ENCODE assay signal across 9 cellular contexts in genomic region chr7:78587443-78588044, GRCh38.
DNase-seq lines count a peak whose midpoint lies in the region; ATAC-seq and TF ChIP-seq lines count a peak whose summit lies in the region.
"Had no signal": no experiment of that assay in that cellular context is flagged by ENCODE, and none has a peak within 500 bp of the region (broad histone marks: within the 10 kb centered on the region; RNA-seq: fewer than 3 reads in every experiment).

No MANE protein-coding gene starts in this region.

- H3K9me3 ChIP-seq in SK-N-SH = no peaks in the 10 kb centered on the region
- H3K9me3 ChIP-seq in esophagus squamous epithelium = no peaks in the 10 kb centered on the region
- H3K9me3 ChIP-seq in left lung = no peaks in the 10 kb centered on the region
- H3K9me3 ChIP-seq: tibial artery had no signal

- CTCF ChIA-PET in SK-N-SH (lab: Yijun Ruan, JAX) = interaction anchor here (0.6 to 2.5 kb wide), 21 partner anchors 9 to 694 kb away, joined by 3 to 17 read pairs (median 4); no protein-coding TSS in a partner anchor

- no peak overlapping the region for H3K4me2 ChIP-seq in SK-N-SH

- no peak for ATAC-seq in left lung
- ATAC-seq: T-cell had no signal

- no peak overlapping the region for H3K27ac ChIP-seq in SK-N-SH (ENCODE audit: low read depth in 2 of 2, low read length in 1 of 2)
- no peak overlapping the region for H3K27ac ChIP-seq in esophagus squamous epithelium
- H3K27ac ChIP-seq in left lung = no peak overlapping the region
- H3K27ac ChIP-seq: tibial artery had no signal

- DNase-seq in ELR (ENCODE audit: low read depth) = peak; percentile 46
- DNase-seq in KBM-7 = peak; percentile 10
- DNase-seq in SK-N-SH = peak; percentile 47
- DNase-seq in midbrain (lab: John Stamatoyannopoulos, UW) = peak; percentile 22
- no peak for DNase-seq in esophagus squamous epithelium (lab: John Stamatoyannopoulos, UW)
- no peak for DNase-seq in GM20000 (ENCODE audit: low spot score)
- no peak for DNase-seq in left lung
- DNase-seq: T-cell, tibial artery had no signal

- intact Hi-C loops in esophagus squamous epithelium (cut with DNase I) = no loop called here
- intact Hi-C loops in left lung (cut with DNase I) = no loop called here

- no peaks in the 10 kb centered on the region; a peak in 1 of 4 replicates for H3K4me1 ChIP-seq in SK-N-SH (ENCODE audit: control insufficient read depth in 1 of 2, insufficient read depth in 2 of 2, low read depth in 1 of 2, low read length in 1 of 2)
- H3K4me1 ChIP-seq in esophagus squamous epithelium = no peaks in the 10 kb centered on the region
- H3K4me1 ChIP-seq in left lung = no peaks in the 10 kb centered on the region
- H3K4me1 ChIP-seq: tibial artery had no signal

- H3K9me2 ChIP-seq in SK-N-SH = no peaks in the 10 kb centered on the region

- no peak overlapping the region for H3K9ac ChIP-seq in SK-N-SH

- WGBS in SK-N-SH (ENCODE audit: low lambda C conversion rate) = 45% methylated on average over 5 of the region's 5 CpGs
- WGBS in esophagus squamous epithelium, 2 donors = 70 to 72% methylated on average over 5 of the region's 5 CpGs

- in situ Hi-C loops in KBM-7 (cut with MboI; ENCODE audit: low pct_unique_long_range_greater_than_20kb, low sequenced_read_pairs) = no loop called here

- no peaks in the 10 kb centered on the region for H3K79me2 ChIP-seq in SK-N-SH (ENCODE audit: insufficient read depth)

- H3K36me3 ChIP-seq in SK-N-SH (replicated peaks in 1 of 2; ENCODE audit: control insufficient read depth in 1 of 2, insufficient read depth in 2 of 2, low read length in 1 of 2) (no peaks in the 10 kb centered on the region), esophagus squamous epithelium (no peaks in the 10 kb centered on the region), left lung (no peaks in the 10 kb centered on the region)
- H3K36me3 ChIP-seq: tibial artery had no signal

- TF ChIP-seq EP300 in SK-N-SH (IDR thresholded peaks at IDR 0.05; ENCODE audit: borderline replicate concordance in 1 of 2, low read depth in 1 of 2, low read length in 1 of 2) = no peak

- no peaks in the 10 kb centered on the region for H4K20me1 ChIP-seq in SK-N-SH (ENCODE audit: insufficient read depth)

- peak; percentile 94 for TF ChIP-seq RAD21 in SK-N-SH (IDR thresholded peaks at IDR 0.05; ENCODE audit: low read length)

- POLR2A ChIA-PET in SK-N-SH (lab: Yijun Ruan, JAX) = no interaction called here

- H3K4me3 ChIP-seq in SK-N-SH (ENCODE audit: low read depth in 2 of 2, low read length in 1 of 2) (no peak overlapping the region), esophagus squamous epithelium (no peak overlapping the region), left lung (no peak overlapping the region)
- H3K4me3 ChIP-seq: tibial artery had no signal

- H3F3A ChIP-seq in SK-N-SH (replicated peaks; ENCODE audit: insufficient read depth) = no peaks in the 10 kb centered on the region

- TF ChIP-seq POLR2A in esophagus squamous epithelium (IDR thresholded peaks at IDR 0.05) = no peak

- H3K27me3 ChIP-seq in SK-N-SH (ENCODE audit: insufficient read depth) (no peaks in the 10 kb centered on the region), esophagus squamous epithelium (no peaks in the 10 kb centered on the region), left lung (no peaks in the 10 kb centered on the region)
- H3K27me3 ChIP-seq: tibial artery had no signal

- H2AFZ ChIP-seq in SK-N-SH (ENCODE audit: low read depth) = no peak overlapping the region

- peak; percentile 97 for TF ChIP-seq CTCF in SK-N-SH (IDR thresholded peaks at IDR 0.05)
- no peak for TF ChIP-seq CTCF in esophagus squamous epithelium (IDR thresholded peaks at IDR 0.05)
- no peak for TF ChIP-seq CTCF in GM20000 (IDR thresholded peaks at IDR 0.05; ENCODE audit: extremely low read depth, missing control alignments)
- no peak for TF ChIP-seq CTCF in left lung (IDR thresholded peaks at IDR 0.05)

TF ChIP-seq in SK-N-SH, 30 proteins besides CTCF, POLR2A, EP300 and RAD21:
- TF ChIP-seq MAX (IDR thresholded peaks at IDR 0.05; ENCODE audit: low read depth) (no peak), SMC3 (IDR thresholded peaks at IDR 0.05; ENCODE audit: low read depth, low read length) (peak; percentile 89)

Comparison
In these comparisons a context has a peak if more than half of its experiments do, and no peak if none do; other contexts are left out.
1. DNase-seq: peak in ELR (single experiment), KBM-7 (single experiment), SK-N-SH (single experiment) and midbrain (single experiment); none in esophagus squamous epithelium (single experiment), GM20000 (single experiment) and left lung (0 of 2).